In genomic region chr6:4057036-4057435, GRCh38 we compare ENCODE assay signal across 33 cellular contexts. TPM values are rescaled to one million over a fixed set of nuclear protein-coding genes. Genes with fewer than 3 reads are reported as not detected.
DNase-seq lines count a peak whose midpoint lies in the region; ATAC-seq, FAIRE-seq and TF ChIP-seq lines count a peak whose summit lies in the region.
"Had no signal": no experiment of that assay in that cellular context is flagged by ENCODE, and none has a peak within 500 bp of the region (broad histone marks: within the 10 kb centered on the region; RNA-seq: fewer than 3 reads in every experiment).

No MANE protein-coding gene starts in this region.

- no peak overlapping the region for H3K9ac ChIP-seq in HepG2 (ENCODE audit: insufficient read depth, low read depth, low read length)

- H3K79me2 ChIP-seq in HepG2 (ENCODE audit: insufficient read depth, low read length) = no peaks in the 10 kb centered on the region

- no peaks in the 10 kb centered on the region for H3K27me3 Mint-ChIP-seq in activated T-helper 1 cell treated with anti-CD3 and anti-CD28 coated beads, Interleukin-12 subunit alpha, Interleukin-12 subunit beta, Interleukin-2, Interleukin-4 antibody, amounts not matched to agents 30 ng/mL and 10 ng/mL and 1 ng/mL, durations not matched to agents 14 hours and 24 hours and 36 hours (ENCODE audit: insufficient read depth)
- H3K27me3 Mint-ChIP-seq: activated naive CD4-positive, alpha-beta T cell treated with anti-CD3 and anti-CD28 coated beads, Interleukin-2, amount 10 ng/mL, durations not matched to agents 7 days and 5 days; progenitor cell of endocrine pancreas had no signal

- intact Hi-C loops in HepG2 (cut with micrococcal nuclease; ENCODE audit: unreplicated experiment) = no loop called here
- intact Hi-C loops in right lobe of liver (cut with DNase I) = loop anchor here in 1 of 2 donors (10.0 kb wide), 1 partner anchor 98 kb away; no protein-coding TSS in a partner anchor
- intact Hi-C loops in activated T-helper 1 cell treated with anti-CD3 and anti-CD28 coated beads, Interleukin-12 subunit alpha, Interleukin-12 subunit beta, Interleukin-2, Interleukin-4 antibody, amounts not matched to agents 30 ng/mL and 10 ng/mL and 1 ng/mL, durations not matched to agents 14 hours and 24 hours and 36 hours (cut with micrococcal nuclease) = no loop called here
- intact Hi-C loops in breast epithelium (cut with DNase I; ENCODE audit: low total_unique reads) = no loop called here
- intact Hi-C loops in posterior vena cava (cut with DNase I) = no loop called here

- peak overlapping the region; percentile 1 for H3K27ac Mint-ChIP-seq in activated T-helper 1 cell treated with anti-CD3 and anti-CD28 coated beads, Interleukin-12 subunit alpha, Interleukin-12 subunit beta, Interleukin-2, Interleukin-4 antibody, amounts not matched to agents 30 ng/mL and 10 ng/mL and 1 ng/mL, durations not matched to agents 14 hours and 24 hours and 36 hours
- H3K27ac Mint-ChIP-seq: activated naive CD4-positive, alpha-beta T cell treated with anti-CD3 and anti-CD28 coated beads, Interleukin-2, amount 10 ng/mL, durations not matched to agents 7 days and 5 days; progenitor cell of endocrine pancreas had no signal

- no peak for DNase-seq in HepG2 (ENCODE audit: low spot score)
- DNase-seq in right lobe of liver = no peak
- no peak for DNase-seq in activated T-helper 1 cell treated with anti-CD3 and anti-CD28 coated beads, Interleukin-12 subunit alpha, Interleukin-12 subunit beta, Interleukin-2, Interleukin-4 antibody, amounts not matched to agents 30 ng/mL and 10 ng/mL and 1 ng/mL, durations not matched to agents 14 hours and 24 hours and 36 hours (ENCODE audit: low spot score)
- DNase-seq in kidney tubule cell (ENCODE audit: low spot score) = peak; percentile 72
- DNase-seq in OCI-M2 (lab: John Stamatoyannopoulos, UW; ENCODE audit: unreplicated experiment) = no peak
- no peak for DNase-seq in breast epithelium (ENCODE audit: low spot score in 2 of 2)
- no peak for DNase-seq in posterior vena cava (ENCODE audit: low spot score)
- DNase-seq: activated CD4-positive, CD25-positive, alpha-beta regulatory T cell treated with anti-CD3 and anti-CD28 coated beads, Interleukin-2, amount 50 U/mL, for 72 hours; activated CD8-positive, alpha-beta memory T cell treated with anti-CD3 and anti-CD28 coated beads for 24 hours; activated naive CD4-positive, alpha-beta T cell treated with anti-CD3 and anti-CD28 coated beads, Interleukin-2, amount 10 ng/mL, durations not matched to agents 7 days and 5 days; activated T-cell treated with anti-CD3 and anti-CD28 coated beads, Interleukin-2, amount 50 U/mL, for 48 hours; aorta; colonic mucosa; DMS79 treated with DMSO at 0.1 percent for 48 hours; effector CD4-positive, alpha-beta T cell; GDM1; H9; hypothalamus; KG1; NCI-H1105; NCI-H187 treated with DMSO at 0.1 percent for 48 hours; NCI-H524 treated with DMSO at 0.1 percent for 48 hours; OCI-M1; sigmoid colon; stimulated activated CD4-positive, alpha-beta T cell treated with anti-CD3 and anti-CD28 coated beads, Interleukin-12 subunit alpha, Interleukin-12 subunit beta, amount 100 ng/mL, for 4 hours; stimulated activated CD4-positive, alpha-beta T cell treated with anti-CD3 and anti-CD28 coated beads, Interleukin-2, amount 100 ng/mL, for 48 hours; tibial artery had no signal

- CTCF ChIA-PET in HepG2 (lab: Yijun Ruan, JAX; ENCODE audit: low intra/inter-chr PET ratio, low total read pairs) = interaction anchor here (2.7 to 2.9 kb wide), 2 partner anchors 99 to 153 kb away, joined by 11 to 44 read pairs; no protein-coding TSS in a partner anchor

- H3K36me3 ChIP-seq in HepG2 (replicated peaks in 1 of 2; ENCODE audit: control insufficient read depth in 1 of 2, insufficient read depth in 2 of 2, low read length in 2 of 2) = peaks cover 30 to 94% of the 10 kb centered on the region in 2 experiments
- H3K36me3 ChIP-seq in right lobe of liver = peaks cover 4 to 87% (median 39%) of the 10 kb centered on the region in 4 donors
- H3K36me3 ChIP-seq in breast epithelium = no peaks in the 10 kb centered on the region

- H3K4me3 ChIP-seq in HepG2 (replicated peaks in 1 of 3; ENCODE audit: insufficient read depth in 1 of 3, low read depth in 2 of 3, low read length in 3 of 3) (no peak overlapping the region), right lobe of liver (no peak overlapping the region), breast epithelium (no peak overlapping the region)
- H3K4me3 ChIP-seq: colonic mucosa, sigmoid colon, SK-N-MC, tibial artery, vagina had no signal

- POLR2A ChIA-PET in HepG2 (lab: Yijun Ruan, JAX) = interaction anchor here (1.1 to 3.4 kb wide), 2 partner anchors 36 to 78 kb away, joined by 3 to 10 read pairs; partner anchors contain the start of gene ECI2

- no TSS peak for BruUV-seq in HepG2 (replicated peaks; lab: Mats Ljungman, UMichigan)

- no peak for FAIRE-seq in HepG2 (lab: Jason Lieb, UNC)

- no peaks in the 10 kb centered on the region for H4K20me1 ChIP-seq in HepG2 (ENCODE audit: insufficient read depth, low read length)

- H3K4me1 Mint-ChIP-seq in activated T-helper 1 cell treated with anti-CD3 and anti-CD28 coated beads, Interleukin-12 subunit alpha, Interleukin-12 subunit beta, Interleukin-2, Interleukin-4 antibody, amounts not matched to agents 30 ng/mL and 10 ng/mL and 1 ng/mL, durations not matched to agents 14 hours and 24 hours and 36 hours (ENCODE audit: low read depth) = peaks cover 46% of the 10 kb centered on the region

- TF ChIP-seq POLR2A in HepG2 (IDR thresholded peaks at IDR 0.05; ENCODE audit: insufficient read depth in 1 of 2, low read depth in 2 of 2, low read length in 2 of 2) (no peak), right lobe of liver (IDR thresholded peaks at IDR 0.05) (no peak), breast epithelium (IDR thresholded peaks at IDR 0.05) (no peak)

- no peak overlapping the region for H3K4me2 ChIP-seq in HepG2 (ENCODE audit: low read depth, low read length)

- in situ Hi-C loops in HepG2 (cut with HindIII; ENCODE audit: extremely low pct_ligation_motif_present, low pct_unique_long_range_greater_than_20kb) = loop anchor here (5.0 kb wide), 1 partner anchor 100 kb away; no protein-coding TSS in a partner anchor

- ATAC-seq in HepG2 (no peak), right lobe of liver (no peak)

- no peak overlapping the region for H3K27ac ChIP-seq in HepG2 (ENCODE audit: extremely low read length, insufficient read depth, low read length)
- no peak overlapping the region for H3K27ac ChIP-seq in right lobe of liver
- no peak overlapping the region for H3K27ac ChIP-seq in breast epithelium
- H3K27ac ChIP-seq: C4-2B, colonic mucosa, sigmoid colon, SK-N-MC, tibial artery, vagina had no signal

- H3K4me1 ChIP-seq in HepG2 (ENCODE audit: insufficient read depth, low read length) (peaks cover 25% of the 10 kb centered on the region), right lobe of liver (no peaks in the 10 kb centered on the region), breast epithelium (no peaks in the 10 kb centered on the region)
- H3K4me1 ChIP-seq: colonic mucosa, vagina had no signal

- no peaks in the 10 kb centered on the region for H3K27me3 ChIP-seq in HepG2 (ENCODE audit: control insufficient read depth in 1 of 2, insufficient read depth in 2 of 2, low read length in 2 of 2)
- H3K27me3 ChIP-seq in right lobe of liver = no peaks in the 10 kb centered on the region
- no peaks in the 10 kb centered on the region for H3K27me3 ChIP-seq in breast epithelium
- H3K27me3 ChIP-seq: colonic mucosa, sigmoid colon, tibial artery, vagina had no signal

- H3K4me3 Mint-ChIP-seq in activated T-helper 1 cell treated with anti-CD3 and anti-CD28 coated beads, Interleukin-12 subunit alpha, Interleukin-12 subunit beta, Interleukin-2, Interleukin-4 antibody, amounts not matched to agents 30 ng/mL and 10 ng/mL and 1 ng/mL, durations not matched to agents 14 hours and 24 hours and 36 hours = no peak overlapping the region
- H3K4me3 Mint-ChIP-seq: activated naive CD4-positive, alpha-beta T cell treated with anti-CD3 and anti-CD28 coated beads, Interleukin-2, amount 10 ng/mL, durations not matched to agents 7 days and 5 days; H9 had no signal

- no peaks in the 10 kb centered on the region for H3K9me3 ChIP-seq in HepG2 (ENCODE audit: low read length)
- H3K9me3 ChIP-seq in right lobe of liver = no peaks in the 10 kb centered on the region
- H3K9me3 ChIP-seq in breast epithelium = no peaks in the 10 kb centered on the region
- H3K9me3 ChIP-seq: colonic mucosa, sigmoid colon, tibial artery, vagina had no signal

- no peak for TF ChIP-seq RAD21 in HepG2 (CRISPR knock-in tag; IDR thresholded peaks at IDR 0.05)

- 98% methylated on average over 2 of the region's 2 CpGs for WGBS in HepG2 (ENCODE audit: low lambda C conversion rate)
- WGBS in right lobe of liver (ENCODE audit: insufficient coverage, low coverage, low lambda C conversion rate, missing lambda C conversion rate) = 92% methylated on average over 2 of the region's 2 CpGs

- no peak overlapping the region for H2AFZ ChIP-seq in HepG2 (ENCODE audit: low read length)

- H3K36me3 Mint-ChIP-seq in activated T-helper 1 cell treated with anti-CD3 and anti-CD28 coated beads, Interleukin-12 subunit alpha, Interleukin-12 subunit beta, Interleukin-2, Interleukin-4 antibody, amounts not matched to agents 30 ng/mL and 10 ng/mL and 1 ng/mL, durations not matched to agents 14 hours and 24 hours and 36 hours (ENCODE audit: low read depth) = peaks cover 52% of the 10 kb centered on the region

- no peak for TF ChIP-seq EP300 in HepG2 (IDR thresholded peaks at IDR 0.05; ENCODE audit: low read depth in 2 of 2, low read length in 2 of 2)
- no peak for TF ChIP-seq EP300 in HepG2 (CRISPR knock-in tag; IDR thresholded peaks at IDR 0.05; ENCODE audit: borderline replicate concordance)

- TF ChIP-seq CTCF in HepG2 (CRISPR knock-in tag; IDR thresholded peaks at IDR 0.05) (no peak), right lobe of liver (IDR thresholded peaks at IDR 0.05) (no peak), breast epithelium (IDR thresholded peaks at IDR 0.05) (no peak)

- no peaks in the 10 kb centered on the region for H3K9me3 Mint-ChIP-seq in activated T-helper 1 cell treated with anti-CD3 and anti-CD28 coated beads, Interleukin-12 subunit alpha, Interleukin-12 subunit beta, Interleukin-2, Interleukin-4 antibody, amounts not matched to agents 30 ng/mL and 10 ng/mL and 1 ng/mL, durations not matched to agents 14 hours and 24 hours and 36 hours
- H3K9me3 Mint-ChIP-seq: activated naive CD4-positive, alpha-beta T cell treated with anti-CD3 and anti-CD28 coated beads, Interleukin-2, amount 10 ng/mL, durations not matched to agents 7 days and 5 days; H9 had no signal

RNA-seq across cellular contexts. Expression of gene FAM217A, which starts 21.9 kb away (rescaled TPM):
- total RNA-seq in HepG2 (2016; rRNA removed; fragmentation: Illumina TruSeq; extraction: Trizol) = not detected in 2 replicates
- total RNA-seq in HepG2 (2016; cell fraction: cytosol; rRNA removed; fragmentation: Illumina TruSeq; extraction: Trizol; ENCODE audit: low read depth) = not detected in 2 replicates
- not detected in 2 replicates for total RNA-seq in HepG2 (2016; cell fraction: insoluble cytoplasmic fraction; rRNA removed; fragmentation: Illumina TruSeq; extraction: Trizol)
- not detected in 2 replicates for total RNA-seq in HepG2 (2016; cell fraction: membrane; rRNA removed; fragmentation: Illumina TruSeq; extraction: Trizol)
- not detected in 2 replicates for total RNA-seq in HepG2 (2016; cell fraction: nucleus; rRNA removed; fragmentation: Illumina TruSeq; extraction: Trizol)
- not detected in 2 replicates for polyA plus RNA-seq in HepG2 (2011; rRNA removed)
- not detected in 2 replicates for polyA plus RNA-seq in HepG2 (2011; cell fraction: cytosol; rRNA removed)
- not detected in 2 replicates for polyA plus RNA-seq in HepG2 (2011; cell fraction: nucleus; rRNA removed)
- polyA plus RNA-seq in HepG2 (2012) = not detected in 2 replicates
- not detected in 2 replicates for polyA plus RNA-seq in HepG2 (2016; cell fraction: cytosol; fragmentation: Illumina TruSeq; extraction: Trizol; ENCODE audit: low read depth)
- polyA plus RNA-seq in HepG2 (2016; cell fraction: insoluble cytoplasmic fraction; fragmentation: Illumina TruSeq; extraction: Trizol; ENCODE audit: low read depth) = not detected in 2 replicates
- polyA plus RNA-seq in HepG2 (2016; cell fraction: membrane; fragmentation: Illumina TruSeq; extraction: Trizol; ENCODE audit: low read depth) = not detected in 2 replicates
- polyA plus RNA-seq in HepG2 (2016; cell fraction: nucleus; fragmentation: Illumina TruSeq; extraction: Trizol; ENCODE audit: insufficient read depth, low read depth) = not detected in 2 replicates
- polyA minus RNA-seq in HepG2 (2011; rRNA and poly(A)+ RNA removed; ENCODE audit: low replicate concordance) = not detected in 2 replicates
- polyA minus RNA-seq in HepG2 (2011; cell fraction: cytosol; rRNA and poly(A)+ RNA removed) = not detected in 2 replicates
- polyA minus RNA-seq in HepG2 (2011; cell fraction: nucleus; rRNA and poly(A)+ RNA removed) = not detected in 2 replicates
- total RNA-seq in right lobe of liver = not detected
- not detected in 2 replicates for total RNA-seq in activated T-helper 1 cell treated with anti-CD3 and anti-CD28 coated beads, Interleukin-12 subunit alpha, Interleukin-12 subunit beta, Interleukin-2, Interleukin-4 antibody, amounts not matched to agents 30 ng/mL and 10 ng/mL and 1 ng/mL, durations not matched to agents 14 hours and 24 hours and 36 hours
- not detected for total RNA-seq in breast epithelium
- total RNA-seq in posterior vena cava = not detected
- total RNA-seq: aorta; colonic mucosa; H9; MCF 10A; progenitor cell of endocrine pancreas; sigmoid colon; T-helper 1 cell treated with Interleukin-12 subunit alpha and Interleukin-12 subunit beta and Interleukin-4 antibody, amounts not matched to agents 30 ng/mL and 1 ng/mL, for 36 hours; vagina had no signal
- polyA plus RNA-seq: aorta had no signal
